Comparison of ENCODE assay signal across 8 cellular contexts in genomic region chr15:39782441-39783138, GRCh38. TPM values are rescaled to one million over a fixed set of nuclear protein-coding genes. Genes with fewer than 3 reads are reported as not detected.
DNase-seq lines count a peak whose midpoint lies in the region; ATAC-seq and TF ChIP-seq lines count a peak whose summit lies in the region.

Gene FSIP1, minus strand, starts transcription at chr15:39782841. Its CDS starts 6,317 bp downstream, at chr15:39776524.

- H3K4me1 ChIP-seq in testis, result no peaks in the 10 kb centered on the region

- DNase-seq in GM06990 (ENCODE audit: extremely low read depth, insufficient read length) (peak; percentile 98), NB4 (ENCODE audit: low read depth) (peak; percentile 95), SK-N-DZ (ENCODE audit: low spot score) (peak; percentile 96), glomerular endothelial cell (ENCODE audit: extremely low read depth, low read depth, low spot score) (peak; percentile 60), omental fat pad (ENCODE audit: low spot score) (peak; percentile 96), testis (peak; percentile 98)

- TF ChIP-seq CTCF in GM06990 (IDR thresholded peaks at IDR 0.05; ENCODE audit: insufficient read depth, low read length, poor library complexity, severe bottlenecking) (no peak), NB4 (IDR thresholded peaks at IDR 0.05; ENCODE audit: low read depth, low read length) (no peak), omental fat pad (IDR thresholded peaks at IDR 0.05) (no peak), testis (IDR thresholded peaks at IDR 0.05) (no peak)

- H3K27me3 Mint-ChIP-seq in activated naive CD4-positive, alpha-beta T cell treated with anti-CD3 and anti-CD28 coated beads, Interleukin-2, amount 50 U/mL, for 24 hours, result no peaks in the 10 kb centered on the region

- peaks cover 55% of the 10 kb centered on the region for H3K4me1 Mint-ChIP-seq in activated naive CD4-positive, alpha-beta T cell treated with anti-CD3 and anti-CD28 coated beads, Interleukin-2, amount 50 U/mL, for 24 hours

- TF ChIP-seq POLR2A in NB4 (IDR thresholded peaks at IDR 0.05; ENCODE audit: extremely low read depth, insufficient read length) (peak; percentile 73), testis (IDR thresholded peaks at IDR 0.05) (no peak)

- peak; percentile 97 for ATAC-seq in HG02571 (IDR thresholded peaks at IDR 0.05; ENCODE audit: unreplicated experiment)
- peak; percentile 100 for ATAC-seq in omental fat pad (ENCODE audit: low FRiP score)

- intact Hi-C loops in testis (cut with DNase I; ENCODE audit: low total_unique reads), result no loop called here

- H3K36me3 ChIP-seq in GM06990 (ENCODE audit: control insufficient read depth, insufficient read depth, low read length) (no peaks in the 10 kb centered on the region), testis (ENCODE audit: low read depth, missing control alignments) (no peaks in the 10 kb centered on the region)

- no peaks in the 10 kb centered on the region for H3K36me3 Mint-ChIP-seq in activated naive CD4-positive, alpha-beta T cell treated with anti-CD3 and anti-CD28 coated beads, Interleukin-2, amount 50 U/mL, for 24 hours

- H3K27ac Mint-ChIP-seq in activated naive CD4-positive, alpha-beta T cell treated with anti-CD3 and anti-CD28 coated beads, Interleukin-2, amount 50 U/mL, for 24 hours, result peak within 1 kb of the TSS; percentile 86

- H3K27ac ChIP-seq in testis, result peak within 1 kb of the TSS; percentile 73 to 86

- H3K4me3 ChIP-seq in GM06990 (replicated peaks; ENCODE audit: low read depth, low read length) (peak within 1 kb of the TSS; percentile 81), NB4 (ENCODE audit: low read depth, low read length) (peak within 1 kb of the TSS; percentile 95), testis (peak within 1 kb of the TSS; percentile 86 to 87)

- no peaks in the 10 kb centered on the region for H3K9me3 ChIP-seq in testis

- WGBS in testis, 2 donors, result 0% methylated on average over 13 to 34 of the region's 64 CpGs

- no peaks in the 10 kb centered on the region for H3K9me3 Mint-ChIP-seq in activated naive CD4-positive, alpha-beta T cell treated with anti-CD3 and anti-CD28 coated beads, Interleukin-2, amount 50 U/mL, for 24 hours

- H3K27me3 ChIP-seq in GM06990 (replicated peaks; ENCODE audit: control insufficient read depth, insufficient read depth, low read length) (no peaks in the 10 kb centered on the region), testis (no peaks in the 10 kb centered on the region)

- peak within 1 kb of the TSS; percentile 90 for H3K4me3 Mint-ChIP-seq in activated naive CD4-positive, alpha-beta T cell treated with anti-CD3 and anti-CD28 coated beads, Interleukin-2, amount 50 U/mL, for 24 hours

RNA-seq across cellular contexts. Expression of gene FSIP1, which starts in this region (rescaled TPM):
- polyA plus RNA-seq in SK-N-DZ (2014; cell fraction: cytosol; rRNA removed), result 0.49 and 0.70 TPM in 2 replicates
- 0.46 and 0.68 TPM in 2 replicates for polyA plus RNA-seq in SK-N-DZ (2014; cell fraction: nucleus; rRNA removed)
- 0.06 and 0.73 TPM in 2 replicates for total RNA-seq in glomerular endothelial cell
- under 1 TPM; 0.32 to 0.48 (median 0.41) TPM for total RNA-seq in omental fat pad
- 1 to 10 TPM; 5.8 to 8.2 TPM for total RNA-seq in testis
- polyA plus RNA-seq in testis (ENCODE audit: insufficient read depth, low read depth, low replicate concordance), result 11.2 TPM

Comparison
In these comparisons a context has a peak if more than half of its experiments do, and no peak if none do; other contexts are left out.
1. Peak in every context shown above with its lines: DNase-seq, ATAC-seq, H3K4me3 ChIP-seq and H3K27ac ChIP-seq.
2. Peak in DNase-seq in glomerular endothelial cell; RNA of the gene not detected or under 1 TPM.
3. Peak in DNase-seq and ATAC-seq in omental fat pad; RNA of the gene not detected or under 1 TPM.